ENCODE assay signal across 24 cellular contexts in genomic region chrX:134642394-134642793, GRCh38. TPM values are rescaled to one million over a fixed set of nuclear protein-coding genes. Genes with fewer than 3 reads are reported as not detected.
DNase-seq lines count a peak whose midpoint lies in the region; ATAC-seq, FAIRE-seq and TF ChIP-seq lines count a peak whose summit lies in the region.
"Had no signal": no experiment of that assay in that cellular context is flagged by ENCODE, and none has a peak within 500 bp of the region (broad histone marks: within the 10 kb centered on the region; RNA-seq: fewer than 3 reads in every experiment).

No MANE protein-coding gene starts in this region.

- H3K4me2 ChIP-seq in A549: no peak overlapping the region

- POLR2A ChIA-PET in A549 (lab: Yijun Ruan, JAX): no interaction called here

- H3K27ac ChIP-seq in A549: peak overlapping the region in 1 of 2 experiments; percentile 40; a peak in 1 of 6 replicates
- H3K27ac ChIP-seq: 22Rv1, Peyer's patch had no signal

- peaks cover 3% of the 10 kb centered on the region; the same call in 1 of the 3 replicates for H3K4me1 ChIP-seq in A549
- H3K4me1 ChIP-seq: BE2C, Peyer's patch had no signal

- no peak for TF ChIP-seq POLR2A in A549 (IDR thresholded peaks at IDR 0.05; ENCODE audit: low read length)

- TF ChIP-seq EP300 in A549 (IDR thresholded peaks at IDR 0.05): no peak

- H3K36me3 ChIP-seq in kidney epithelial cell (ENCODE audit: control insufficient read depth, insufficient read depth, low read length): no peaks in the 10 kb centered on the region
- H3K36me3 ChIP-seq: BE2C, Peyer's patch had no signal

- H3K9me3 ChIP-seq in A549: no peaks in the 10 kb centered on the region
- H3K9me3 ChIP-seq: BE2C, Peyer's patch had no signal

- CTCF ChIA-PET in A549 (lab: Yijun Ruan, JAX): interaction anchor here (1.0 to 1.3 kb wide), 2 partner anchors 10 to 111 kb away, joined by 4 to 5 read pairs; no protein-coding TSS in a partner anchor

- peak; percentile 23 for FAIRE-seq in A549 (lab: Jason Lieb, UNC)
- FAIRE-seq: GM12892, GM18507, H1 had no signal

- TF ChIP-seq CTCF in A549 (IDR thresholded peaks at IDR 0.05) (no peak), kidney epithelial cell (IDR thresholded peaks at IDR 0.05; ENCODE audit: insufficient read depth, low read length, poor library complexity, severe bottlenecking) (no peak)

- H3K4me3 ChIP-seq in A549: no peak overlapping the region
- H3K4me3 ChIP-seq in kidney epithelial cell (ENCODE audit: low read depth, low read length): no peak overlapping the region
- H3K4me3 ChIP-seq: Peyer's patch had no signal

- no peak for TF ChIP-seq RAD21 in A549 (conservative IDR thresholded peaks at IDR 0.05 in 1 of 2, IDR thresholded peaks at IDR 0.05 in 1 of 2)

- DNase-seq in A549 (ENCODE audit: low read depth in 1 of 2, low spot score in 1 of 2) (no peak), HCEC 1CT (peak; percentile 9), amniotic epithelial cell (ENCODE audit: low read depth) (peak; percentile 79), kidney epithelial cell (ENCODE audit: low read depth) (peak; percentile 12), NCI-H1105 treated with DMSO at 0.1 percent for 48 hours (lab: John Stamatoyannopoulos, UW) (no peak), NCI-H1930 (lab: John Stamatoyannopoulos, UW) (no peak)
- DNase-seq in NK-92 treated with Interleukin-12 subunit alpha and Interleukin-12 subunit beta, amount 100 ng/mL, for 24 hours (lab: John Stamatoyannopoulos, UW): no peak
- DNase-seq: BE2C; CD4-positive, alpha-beta T cell; DMS153; HFFc6; NCI-H1436 treated with DMSO at 0.1 percent for 48 hours; NCI-H2029 treated with DMSO at 0.1 percent for 48 hours; NCI-H2171; NCI-H446; NCI-H526 treated with DMSO at 0.1 percent for 48 hours; Peyer's patch had no signal

- ATAC-seq in A549: no peak
- no peak for ATAC-seq in HG03175 (IDR thresholded peaks at IDR 0.05; ENCODE audit: unreplicated experiment)
- ATAC-seq: Right ventricle myocardium inferior had no signal

- no peaks in the 10 kb centered on the region for H3K27me3 ChIP-seq in kidney epithelial cell (ENCODE audit: control insufficient read depth, insufficient read depth, low read length)
- H3K27me3 ChIP-seq: BE2C, Peyer's patch had no signal

- WGBS in A549 (ENCODE audit: missing lambda C conversion rate): 65% methylated on average over 1 of the region's 1 CpG

TF ChIP-seq in A549, 52 proteins besides CTCF, POLR2A, EP300 and RAD21:
- no peak for TF ChIP-seq CHD2 (IDR thresholded peaks at IDR 0.05; ENCODE audit: low read length, partially characterized antibody)
- no peak for TF ChIP-seq SMC3 (IDR thresholded peaks at IDR 0.05)
- TF ChIP-seq JUNB (IDR thresholded peaks at IDR 0.05): no peak
- TF ChIP-seq TFCP2L1 (CRISPR knock-in tag; IDR thresholded peaks at IDR 0.05): no peak
- no peak for TF ChIP-seq HOXA7 (CRISPR knock-in tag; IDR thresholded peaks at IDR 0.05)
- TF ChIP-seq E2F6 (IDR thresholded peaks at IDR 0.05; ENCODE audit: borderline replicate concordance, low read depth): no peak
- no peak for TF ChIP-seq ATOH8 (CRISPR knock-in tag; IDR thresholded peaks at IDR 0.05; ENCODE audit: low read depth)
- TF ChIP-seq MYC (IDR thresholded peaks at IDR 0.05; ENCODE audit: borderline replicate concordance, low read length): no peak
- no peak for TF ChIP-seq HDAC2 (IDR thresholded peaks at IDR 0.05)
- TF ChIP-seq KDM1A (IDR thresholded peaks at IDR 0.05; ENCODE audit: low read depth): no peak
- no peak for TF ChIP-seq ZSCAN20 (CRISPR knock-in tag; IDR thresholded peaks at IDR 0.05)
- TF ChIP-seq NFE2L2 (conservative IDR thresholded peaks at IDR 0.05; ENCODE audit: low read length): no peak
- no peak for TF ChIP-seq MAFK (IDR thresholded peaks at IDR 0.05; ENCODE audit: partially characterized antibody)
- TF ChIP-seq CHD4 (IDR thresholded peaks at IDR 0.05; ENCODE audit: borderline replicate concordance): no peak
- TF ChIP-seq RARB (CRISPR knock-in tag; IDR thresholded peaks at IDR 0.05): no peak
- no peak for TF ChIP-seq JUN (IDR thresholded peaks at IDR 0.05)
- no peak for TF ChIP-seq ZNF302 (CRISPR knock-in tag; IDR thresholded peaks at IDR 0.05)
- TF ChIP-seq FOXS1 (CRISPR knock-in tag; IDR thresholded peaks at IDR 0.05): no peak
- no peak for TF ChIP-seq RFX5 (IDR thresholded peaks at IDR 0.05)
TF ChIP-seq in A549: peak in this region for 0.

RNA-seq across cellular contexts. Expression of gene PLAC1, which starts 15.9 kb away (rescaled TPM):
- polyA plus RNA-seq in A549 (2011; rRNA removed) (2.6 and 2.9 TPM in 2 replicates), A549 (2017; fragmentation: RNase III; extraction: RNeasy Plus Mini Kit Qiagen cat#74134 plus additional on column Dnase treatment) (0.79 to 1.4 TPM (median 0.87 TPM) in 3 replicates)
- polyA plus RNA-seq in A549 (2012; cell fraction: cytosol; rRNA removed): 2.1 and 2.4 TPM in 2 replicates
- 2.8 and 3.3 TPM in 2 replicates for polyA plus RNA-seq in A549 (2012; cell fraction: nucleus; rRNA removed)
- 1.7 and 2.0 TPM in 2 replicates for polyA minus RNA-seq in A549 (2011; rRNA and poly(A)+ RNA removed)
- not detected in 2 replicates for total RNA-seq in kidney epithelial cell
- total RNA-seq: CD4-positive, alpha-beta T cell; Daoy; H1; Peyer's patch; Right ventricle myocardium inferior had no signal

Comparison
In these comparisons a context has a peak if more than half of its experiments do, and no peak if none do; other contexts are left out.
1. DNase-seq: peak in HCEC 1CT (single experiment), amniotic epithelial cell (single experiment) and kidney epithelial cell (single experiment); none in A549 (0 of 2), NK-92 treated with Interleukin-12 subunit alpha and Interleukin-12 subunit beta, amount 100 ng/mL, for 24 hours (single experiment), NCI-H1105 treated with DMSO at 0.1 percent for 48 hours (single experiment) and NCI-H1930 (0 of 2).